ENCODE assay signal across 10 cellular contexts in genomic region chr12:93184664-93185368, GRCh38.
A peak's percentile ranks its signal among the peaks of the same experiment; 100 is the strongest.
DNase-seq lines count a peak whose midpoint lies in the region; ATAC-seq and TF ChIP-seq lines count a peak whose summit lies in the region.
"Had no signal": no experiment of that assay in that cellular context is flagged by ENCODE, and none has a peak within 500 bp of the region (broad histone marks: within the 10 kb centered on the region; RNA-seq: fewer than 3 reads in every experiment).

No MANE protein-coding gene starts in this region.

- H3K36me3 ChIP-seq in GM06990 (ENCODE audit: control insufficient read depth, insufficient read depth, low read length) (no peaks in the 10 kb centered on the region), OCI-LY3 (replicated peaks; ENCODE audit: low read depth, low read length) (no peaks in the 10 kb centered on the region), esophagus squamous epithelium (no peaks in the 10 kb centered on the region)

- TF ChIP-seq POLR2A in esophagus squamous epithelium (IDR thresholded peaks at IDR 0.05): no peak

- DNase-seq in GM06990 (ENCODE audit: extremely low read depth, insufficient read length) (peak; percentile 42), esophagus squamous epithelium (lab: John Stamatoyannopoulos, UW) (no peak), sciatic nerve (ENCODE audit: low spot score) (no peak), activated gamma-delta T cell (lab: John Stamatoyannopoulos, UW) (no peak), NCI-H2171 treated with DMSO at 0.1 percent for 48 hours (lab: John Stamatoyannopoulos, UW) (no peak), CD1c-positive myeloid dendritic cell (ENCODE audit: extremely low spot score) (no peak), GDM1 (lab: John Stamatoyannopoulos, UW) (no peak)
- DNase-seq: kidney glomerular epithelial cell, NCI-H524 had no signal

- H3K4me1 ChIP-seq in OCI-LY3 (ENCODE audit: low read length) (peaks cover 15% of the 10 kb centered on the region), esophagus squamous epithelium (peaks cover 0 to 21% (median 7%) of the 10 kb centered on the region in 3 donors)

- no peaks in the 10 kb centered on the region for H3K79me2 ChIP-seq in OCI-LY3 (ENCODE audit: low read length)

- H3K4me2 ChIP-seq in OCI-LY3 (ENCODE audit: low read length): peak overlapping the region; percentile 36

- TF ChIP-seq CTCF in GM06990 (IDR thresholded peaks at IDR 0.05; ENCODE audit: insufficient read depth, low read length, poor library complexity, severe bottlenecking) (no peak), OCI-LY3 (IDR thresholded peaks at IDR 0.05; ENCODE audit: low read depth, low read length) (no peak), esophagus squamous epithelium (IDR thresholded peaks at IDR 0.05) (no peak)

- ATAC-seq in sciatic nerve: peak; percentile 29

- H2AFZ ChIP-seq in OCI-LY3 (ENCODE audit: low read depth, low read length): peak overlapping the region; percentile 77

- H3K27ac ChIP-seq in OCI-LY3 (ENCODE audit: low read length) (peak overlapping the region; percentile 51), esophagus squamous epithelium (peak overlapping the region in 3 of 4 donors; percentile 64 to 87 (median 75))

- 72 to 75% methylated on average over 3 of the region's 3 CpGs for WGBS in esophagus squamous epithelium, 2 donors

- intact Hi-C loops in esophagus squamous epithelium (cut with DNase I): no loop called here
- intact Hi-C loops in sciatic nerve (cut with DNase I): no loop called here

- H3K9me3 ChIP-seq in OCI-LY3 (ENCODE audit: insufficient read depth, low read length): no peaks in the 10 kb centered on the region
- H3K9me3 ChIP-seq in esophagus squamous epithelium: no peaks in the 10 kb centered on the region

- H4K20me1 ChIP-seq in OCI-LY3 (ENCODE audit: insufficient read depth, low read length): no peaks in the 10 kb centered on the region

- no peaks in the 10 kb centered on the region for H3K27me3 ChIP-seq in GM06990 (replicated peaks; ENCODE audit: control insufficient read depth, insufficient read depth, low read length)
- H3K27me3 ChIP-seq in OCI-LY3 (ENCODE audit: low read depth, low read length): peaks cover 19% of the 10 kb centered on the region
- no peaks in the 10 kb centered on the region for H3K27me3 ChIP-seq in esophagus squamous epithelium

- H3K4me3 ChIP-seq in GM06990 (replicated peaks; ENCODE audit: low read depth, low read length): no peak overlapping the region
- peak overlapping the region; percentile 4; the same call in 1 of the 2 replicates for H3K4me3 ChIP-seq in OCI-LY3 (ENCODE audit: low read length)
- H3K4me3 ChIP-seq in esophagus squamous epithelium: no peak overlapping the region

- H3K9ac ChIP-seq in OCI-LY3 (ENCODE audit: low read length): peak overlapping the region; percentile 22; the same call in 1 of the 2 replicates
